Comparison of ENCODE assay signal across 1 cellular context in genomic region chr19:49539192-49539952, GRCh38.
TF ChIP-seq lines count a peak whose summit lies in the region.

No MANE protein-coding gene starts in this region.

TF ChIP-seq in HEK293, 187 proteins besides CTCF, POLR2A, EP300 and RAD21 (continued from another document):
- TF ChIP-seq, protein P1, sequence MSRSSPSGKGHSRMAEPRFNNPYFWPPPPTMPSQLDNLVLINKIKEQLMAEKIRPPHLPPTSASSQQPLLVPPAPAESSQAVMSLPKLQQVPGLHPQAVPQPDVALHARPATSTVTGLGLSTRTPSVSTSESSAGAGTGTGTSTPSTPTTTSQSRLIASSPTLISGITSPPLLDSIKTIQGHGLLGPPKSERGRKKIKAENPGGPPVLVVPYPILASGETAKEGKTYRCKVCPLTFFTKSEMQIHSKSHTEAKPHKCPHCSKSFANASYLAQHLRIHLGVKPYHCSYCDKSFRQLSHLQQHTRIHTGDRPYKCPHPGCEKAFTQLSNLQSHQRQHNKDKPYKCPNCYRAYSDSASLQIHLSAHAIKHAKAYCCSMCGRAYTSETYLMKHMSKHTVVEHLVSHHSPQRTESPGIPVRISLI (tag by site-specific recombination; IDR thresholded peaks at IDR 0.05), result peak; percentile 66; the same call in 1 of the 2 replicates
- peak; percentile 94 for TF ChIP-seq ZNF792 (tag by site-specific recombination; IDR thresholded peaks at IDR 0.05)
- TF ChIP-seq, protein P2, sequence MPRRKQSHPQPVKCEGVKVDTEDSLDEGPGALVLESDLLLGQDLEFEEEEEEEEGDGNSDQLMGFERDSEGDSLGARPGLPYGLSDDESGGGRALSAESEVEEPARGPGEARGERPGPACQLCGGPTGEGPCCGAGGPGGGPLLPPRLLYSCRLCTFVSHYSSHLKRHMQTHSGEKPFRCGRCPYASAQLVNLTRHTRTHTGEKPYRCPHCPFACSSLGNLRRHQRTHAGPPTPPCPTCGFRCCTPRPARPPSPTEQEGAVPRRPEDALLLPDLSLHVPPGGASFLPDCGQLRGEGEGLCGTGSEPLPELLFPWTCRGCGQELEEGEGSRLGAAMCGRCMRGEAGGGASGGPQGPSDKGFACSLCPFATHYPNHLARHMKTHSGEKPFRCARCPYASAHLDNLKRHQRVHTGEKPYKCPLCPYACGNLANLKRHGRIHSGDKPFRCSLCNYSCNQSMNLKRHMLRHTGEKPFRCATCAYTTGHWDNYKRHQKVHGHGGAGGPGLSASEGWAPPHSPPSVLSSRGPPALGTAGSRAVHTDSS (tag by site-specific recombination; IDR thresholded peaks at IDR 0.05), result no peak
